1 cellular context compared by ENCODE assay signal in genomic region chr13:23440821-23441608, GRCh38.
TF ChIP-seq lines count a peak whose summit lies in the region.

No MANE protein-coding gene starts in this region.

TF ChIP-seq in HCT116, 20 proteins besides CTCF, POLR2A, EP300 and RAD21 (continued from another document):
- TF ChIP-seq ZBTB33 (IDR thresholded peaks at IDR 0.05; ENCODE audit: extremely low read depth, insufficient replicate concordance, low read length) (no peak), MAX (IDR thresholded peaks at IDR 0.05) (no peak), ZNF274 (IDR thresholded peaks at IDR 0.05; ENCODE audit: low read depth, low read length) (no peak), TCF7L2 (IDR thresholded peaks at IDR 0.05; ENCODE audit: borderline replicate concordance, extremely low read depth, insufficient read depth, insufficient read length) (no peak), SIN3A (IDR thresholded peaks at IDR 0.05; ENCODE audit: low read depth) (no peak), SRF (IDR thresholded peaks at IDR 0.05; ENCODE audit: low read depth) (no peak), JUND (IDR thresholded peaks at IDR 0.05) (no peak), ELF1 (IDR thresholded peaks at IDR 0.05; ENCODE audit: borderline replicate concordance, low read depth) (no peak), POLR2AphosphoS5 (IDR thresholded peaks at IDR 0.05; ENCODE audit: low read depth, low read length) (no peak), YY1 (IDR thresholded peaks at IDR 0.05; ENCODE audit: extremely low read depth, insufficient replicate concordance, low read depth, low read length) (no peak), CEBPB (IDR thresholded peaks at IDR 0.05; ENCODE audit: low read depth) (no peak), EGR1 (IDR thresholded peaks at IDR 0.05; ENCODE audit: low read depth) (no peak), EZH2phosphoT487 (IDR thresholded peaks at IDR 0.05; ENCODE audit: borderline replicate concordance) (no peak)
TF ChIP-seq in HCT116: peak in this region for 0.
